ENCODE assay signal across 1 cellular context in genomic region chr7:55952352-55952671, GRCh38.
A peak's percentile ranks its signal among the peaks of the same experiment; 100 is the strongest.
TF ChIP-seq lines count a peak whose summit lies in the region.

No MANE protein-coding gene starts in this region.

TF ChIP-seq in K562, 482 proteins besides CTCF, POLR2A, EP300 and RAD21:
- 0 out of 2 replicates have a peak, but pooled peaks have one; percentile 72 for TF ChIP-seq SMARCA5 (IDR thresholded peaks at IDR 0.05)
- peak; percentile 84 for TF ChIP-seq BCOR (IDR thresholded peaks at IDR 0.05)
- TF ChIP-seq KDM1A (IDR thresholded peaks at IDR 0.05) = peak; percentile 4 to 71; a peak in 3 of 4 replicates
- TF ChIP-seq DPF2 (IDR thresholded peaks at IDR 0.05) = peak; percentile 26; the same call in 1 of the 2 replicates
